Comparison of ENCODE assay signal across 20 cellular contexts in the genomic region with DNA sequence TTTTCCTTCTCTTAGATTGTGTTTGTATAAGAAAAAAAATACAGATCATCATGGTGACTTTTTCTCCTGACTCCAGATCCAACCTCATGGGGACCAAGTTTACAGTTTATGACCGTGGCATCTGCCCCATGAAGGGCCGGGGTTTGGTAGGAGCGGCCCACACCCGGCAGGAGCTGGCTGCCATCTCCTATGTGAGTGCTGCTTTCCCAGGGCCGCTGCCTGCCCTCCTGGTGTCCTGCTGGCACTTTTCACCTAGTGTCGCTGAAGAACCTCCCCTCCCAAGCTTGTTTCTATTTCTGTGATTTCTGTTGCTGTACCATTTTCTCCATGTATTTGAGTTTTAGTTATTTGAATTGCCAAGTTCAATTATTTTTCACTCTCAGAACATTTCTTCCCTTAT. TPM values are rescaled to one million over a fixed set of nuclear protein-coding genes. Genes with fewer than 3 reads are reported as not detected.
DNase-seq lines count a peak whose midpoint lies in the region; ATAC-seq and TF ChIP-seq lines count a peak whose summit lies in the region.
"Had no signal": no experiment of that assay in that cellular context is flagged by ENCODE, and none has a peak within 500 bp of the region (broad histone marks: within the 10 kb centered on the region; RNA-seq: fewer than 3 reads in every experiment).

No MANE protein-coding gene starts in this region.

- H3K27ac Mint-ChIP-seq in activated T-helper 17 cell treated with anti-CD3 and anti-CD28 coated beads, Interleukin-2, amount 50 U/mL, for 72 hours, result peak overlapping the region; percentile 1
- H3K27ac Mint-ChIP-seq in endothelial cell (ENCODE audit: unreplicated experiment), result no peak overlapping the region
- H3K27ac Mint-ChIP-seq: CD4-positive, CD25-positive, alpha-beta regulatory T cell had no signal

- WGBS in spleen, 5 donors, result 88 to 96% (median 93%) methylated on average over 6 of the region's 6 CpGs

- H3K4me1 ChIP-seq in spleen, result no peaks in the 10 kb centered on the region

- no peaks in the 10 kb centered on the region for H3K27me3 ChIP-seq in spleen (replicated peaks in 1 of 7)
- H3K27me3 ChIP-seq: BE2C had no signal

- intact Hi-C loops in spleen (cut with DNase I; ENCODE audit: low total_unique reads), result no loop called here

- CTCF ChIA-PET in GM10248 (lab: Yijun Ruan, JAX), result interaction anchor here (1.5 to 2.0 kb wide), 2 partner anchors 10 to 80 kb away, joined by 4 to 5 read pairs; no protein-coding TSS in a partner anchor

- H3K9me3 ChIP-seq in SK-N-MC (ENCODE audit: low read depth, low read length), result no peaks in the 10 kb centered on the region
- no peaks in the 10 kb centered on the region for H3K9me3 ChIP-seq in spleen
- H3K9me3 ChIP-seq: BE2C had no signal

- DNase-seq in SK-N-MC (ENCODE audit: low read depth, low spot score) (no peak), endothelial cell (ENCODE audit: low spot score) (no peak), spleen (peak; percentile 10), GM10248 (ENCODE audit: extremely low spot score) (no peak), superior temporal gyrus (ENCODE audit: extremely low spot score) (no peak), GDM1 (lab: John Stamatoyannopoulos, UW) (no peak)
- DNase-seq: ACHN; BE2C; CD4-positive, CD25-positive, alpha-beta regulatory T cell; CD8-positive, alpha-beta memory T cell; COR-L47; DMS 273 treated with DMSO at 0.1 percent for 48 hours; DMS53; DND-41; EL; GOT3; H7 had no signal

- ATAC-seq in activated T-helper 17 cell treated with anti-CD3 and anti-CD28 coated beads, Interleukin-2, amount 50 U/mL, for 72 hours (replicated peaks), result no peak
- ATAC-seq in GM21447 (IDR thresholded peaks at IDR 0.05; ENCODE audit: unreplicated experiment), result no peak
- ATAC-seq: HepG2 had no signal

- H3K4me3 Mint-ChIP-seq in activated T-helper 17 cell treated with anti-CD3 and anti-CD28 coated beads, Interleukin-2, amount 50 U/mL, for 72 hours, result no peak overlapping the region
- peak overlapping the region; percentile 40 for H3K4me3 Mint-ChIP-seq in endothelial cell (ENCODE audit: unreplicated experiment)
- H3K4me3 Mint-ChIP-seq: CD4-positive, CD25-positive, alpha-beta regulatory T cell; CD8-positive, alpha-beta memory T cell had no signal

- no peaks in the 10 kb centered on the region for H3K4me1 Mint-ChIP-seq in activated T-helper 17 cell treated with anti-CD3 and anti-CD28 coated beads, Interleukin-2, amount 50 U/mL, for 72 hours
- peaks cover 3% of the 10 kb centered on the region for H3K4me1 Mint-ChIP-seq in endothelial cell (ENCODE audit: unreplicated experiment)
- H3K4me1 Mint-ChIP-seq: CD4-positive, CD25-positive, alpha-beta regulatory T cell; CD8-positive, alpha-beta memory T cell had no signal

- H3K4me3 ChIP-seq in SK-N-MC (no peak overlapping the region), spleen (no peak overlapping the region)

- TF ChIP-seq CTCF in endothelial cell (IDR thresholded peaks at IDR 0.05; ENCODE audit: unreplicated experiment) (no peak), spleen (IDR thresholded peaks at IDR 0.05 in 8 of 11, conservative IDR thresholded peaks at IDR 0.05 in 3 of 11) (no peak), GM10248 (IDR thresholded peaks at IDR 0.05; ENCODE audit: control extremely low read depth, extremely low read depth, low read depth, missing control alignments) (no peak)

- no peak overlapping the region for H3K9ac ChIP-seq in SK-N-MC (ENCODE audit: insufficient read length)

- H3K36me3 Mint-ChIP-seq in activated T-helper 17 cell treated with anti-CD3 and anti-CD28 coated beads, Interleukin-2, amount 50 U/mL, for 72 hours (ENCODE audit: low read depth), result peaks cover 75% of the 10 kb centered on the region
- peaks cover 34% of the 10 kb centered on the region for H3K36me3 Mint-ChIP-seq in endothelial cell (ENCODE audit: low read depth, unreplicated experiment)

- H3K36me3 ChIP-seq in SK-N-MC (ENCODE audit: insufficient read depth, low read length) (peaks cover 54% of the 10 kb centered on the region), spleen (peaks cover 0 to 96% (median 65%) of the 10 kb centered on the region in 6 donors)

- POLR2A ChIA-PET in GM10248 (lab: Yijun Ruan, JAX), result no interaction called here

- H3K27me3 Mint-ChIP-seq in activated T-helper 17 cell treated with anti-CD3 and anti-CD28 coated beads, Interleukin-2, amount 50 U/mL, for 72 hours, result no peaks in the 10 kb centered on the region
- no peaks in the 10 kb centered on the region for H3K27me3 Mint-ChIP-seq in endothelial cell (ENCODE audit: unreplicated experiment)
- H3K27me3 Mint-ChIP-seq: CD4-positive, CD25-positive, alpha-beta regulatory T cell; CD8-positive, alpha-beta memory T cell had no signal

- peak overlapping the region; percentile 21; the same call in 1 of the 2 replicates for H3K27ac ChIP-seq in SK-N-MC
- no peak overlapping the region for H3K27ac ChIP-seq in spleen

- H3K9me3 Mint-ChIP-seq in activated T-helper 17 cell treated with anti-CD3 and anti-CD28 coated beads, Interleukin-2, amount 50 U/mL, for 72 hours, result no peaks in the 10 kb centered on the region
- H3K9me3 Mint-ChIP-seq in endothelial cell (ENCODE audit: unreplicated experiment), result no peaks in the 10 kb centered on the region
- H3K9me3 Mint-ChIP-seq: CD4-positive, CD25-positive, alpha-beta regulatory T cell; CD8-positive, alpha-beta memory T cell had no signal

- TF ChIP-seq POLR2A in spleen (IDR thresholded peaks at IDR 0.05), result no peak

RNA-seq across cellular contexts. Expression of a gene that starts 24.8 kb away (rescaled TPM):
- total RNA-seq in activated T-helper 17 cell treated with anti-CD3 and anti-CD28 coated beads, Interleukin-2, amount 50 U/mL, for 72 hours, result 1 to 10 TPM; 3.1 to 3.7 TPM
- total RNA-seq in endothelial cell (ENCODE audit: unreplicated experiment), result 120 TPM
- total RNA-seq in spleen, result 10 to 100 TPM; 14.2 to 24.2 (median 20.4) TPM
- 10 to 100 TPM in 1 of 3 donors, 1 to 10 TPM in 2; 5.1 to 11.7 (median 5.3) TPM for polyA plus RNA-seq in spleen
- total RNA-seq: CD4-positive, CD25-positive, alpha-beta regulatory T cell had no signal
- polyA plus RNA-seq: CD4-positive, CD25-positive, alpha-beta regulatory T cell; CD8-positive, alpha-beta memory T cell had no signal

RNA-seq across cellular contexts. Expression of a gene that starts 43.7 kb away (rescaled TPM):
- 10 to 100 TPM in 1 of 2 donors, 1 to 10 TPM in 1; 9.3 to 10.2 TPM for total RNA-seq in activated T-helper 17 cell treated with anti-CD3 and anti-CD28 coated beads, Interleukin-2, amount 50 U/mL, for 72 hours
- total RNA-seq in endothelial cell (ENCODE audit: unreplicated experiment) (49.4 TPM), spleen (10 to 100 TPM in 6 of 7 donors, 1 to 10 TPM in 1; 9.6 to 15.7 (median 13.4) TPM)
- 1 to 10 TPM; 3.5 to 6.8 (median 4.7) TPM for polyA plus RNA-seq in spleen

RNA-seq across cellular contexts. Expression of a gene that starts 57.3 kb away (rescaled TPM):
- 10 to 100 TPM; 39.4 to 52.3 TPM for total RNA-seq in activated T-helper 17 cell treated with anti-CD3 and anti-CD28 coated beads, Interleukin-2, amount 50 U/mL, for 72 hours
- total RNA-seq in endothelial cell (ENCODE audit: unreplicated experiment), result 27.7 TPM
- 10 to 100 TPM; 15.9 to 26.0 (median 22.9) TPM for total RNA-seq in spleen
- 10 to 100 TPM; 19.7 to 25.0 (median 23.6) TPM for polyA plus RNA-seq in spleen

RNA-seq across cellular contexts. Expression of a gene that starts 57.4 kb away (rescaled TPM):
- 100 to 1,000 TPM in 1 of 2 donors, 10 to 100 TPM in 1; 73.8 to 134 TPM for total RNA-seq in activated T-helper 17 cell treated with anti-CD3 and anti-CD28 coated beads, Interleukin-2, amount 50 U/mL, for 72 hours
- total RNA-seq in endothelial cell (ENCODE audit: unreplicated experiment) (24.3 TPM), spleen (10 to 100 TPM in 1 of 7 donors, 1 to 10 TPM in 6; 1.8 to 10.2 (median 7.2) TPM)
- polyA plus RNA-seq in spleen, result 1 to 10 TPM; 2.1 to 4.1 (median 3.7) TPM
